13 cellular contexts compared by ENCODE assay signal in genomic region chr7:124072603-124073324, GRCh38. TPM values are rescaled to one million over a fixed set of nuclear protein-coding genes. Genes with fewer than 3 reads are reported as not detected.
DNase-seq lines count a peak whose midpoint lies in the region; ATAC-seq and TF ChIP-seq lines count a peak whose summit lies in the region.
"Had no signal": no experiment of that assay in that cellular context is flagged by ENCODE, and none has a peak within 500 bp of the region (broad histone marks: within the 10 kb centered on the region; RNA-seq: fewer than 3 reads in every experiment).

No MANE protein-coding gene starts in this region.

- H3K4me1 ChIP-seq in OCI-LY3 (ENCODE audit: low read length) (no peaks in the 10 kb centered on the region), colonic mucosa (no peaks in the 10 kb centered on the region)

- TF ChIP-seq CTCF in OCI-LY3 (IDR thresholded peaks at IDR 0.05; ENCODE audit: low read depth, low read length) = no peak
- TF ChIP-seq CTCF in colonic mucosa (IDR thresholded peaks at IDR 0.05) = no peak

- no peak overlapping the region for H3K27ac ChIP-seq in OCI-LY3 (ENCODE audit: low read length)
- H3K27ac ChIP-seq in colonic mucosa = no peak overlapping the region
- H3K27ac ChIP-seq: skin epidermis had no signal

- H3K79me2 ChIP-seq in OCI-LY3 (ENCODE audit: low read length) = no peaks in the 10 kb centered on the region

- ATAC-seq in GM18909 (IDR thresholded peaks at IDR 0.05; ENCODE audit: poor library complexity, unreplicated experiment) = peak; percentile 18

- H3K27me3 ChIP-seq in OCI-LY3 (ENCODE audit: low read depth, low read length) (no peaks in the 10 kb centered on the region), colonic mucosa (no peaks in the 10 kb centered on the region)

- 0 out of 2 replicates have a peak overlapping the region, but pooled peaks have one; percentile 28 for H2AFZ ChIP-seq in OCI-LY3 (ENCODE audit: low read depth, low read length)

- H3K36me3 ChIP-seq in OCI-LY3 (replicated peaks; ENCODE audit: low read depth, low read length) (no peaks in the 10 kb centered on the region), colonic mucosa (no peaks in the 10 kb centered on the region)

- POLR2A ChIA-PET in HEK293T (lab: Yijun Ruan, JAX) = no interaction called here

- DNase-seq in dedifferentiated amniotic fluid mesenchymal stem cell (ENCODE audit: extremely low spot score) (peak; percentile 75), renal cortical epithelial cell (ENCODE audit: low read depth) (peak; percentile 54), HEK293T (ENCODE audit: extremely low spot score) (no peak), colonic mucosa (no peak), HuH-7 (ENCODE audit: low spot score) (no peak)
- no peak for DNase-seq in activated CD4-positive, alpha-beta T cell treated with anti-CD3 and anti-CD28 coated beads for 48 hours
- DNase-seq: caudate nucleus, head of caudate nucleus, NCI-H1436 treated with DMSO at 0.1 percent for 48 hours had no signal

- intact Hi-C loops in colonic mucosa (cut with DNase I) = no loop called here

- H3K4me2 ChIP-seq in OCI-LY3 (ENCODE audit: low read length) = no peak overlapping the region

- H3K9ac ChIP-seq in OCI-LY3 (ENCODE audit: low read length) (no peak overlapping the region), colonic mucosa (ENCODE audit: low read depth in 2 of 2, low read length in 2 of 2) (no peak overlapping the region)

- H4K20me1 ChIP-seq in OCI-LY3 (ENCODE audit: insufficient read depth, low read length) = no peaks in the 10 kb centered on the region

- H3K9me3 ChIP-seq in OCI-LY3 (ENCODE audit: insufficient read depth, low read length) (no peaks in the 10 kb centered on the region), colonic mucosa (no peaks in the 10 kb centered on the region)

- H3K4me3 ChIP-seq in OCI-LY3 (ENCODE audit: low read length) = no peak overlapping the region
- no peak overlapping the region for H3K4me3 ChIP-seq in colonic mucosa
- H3K4me3 ChIP-seq: skin epidermis had no signal

- CTCF ChIA-PET in HEK293T (lab: Yijun Ruan, JAX) = no interaction called here

TF ChIP-seq in HEK293T, 16 proteins besides CTCF, POLR2A, EP300 and RAD21:
- TF ChIP-seq NFRKB (IDR thresholded peaks at IDR 0.05) = no peak
- no peak for TF ChIP-seq FOXK2 (IDR thresholded peaks at IDR 0.05)

RNA-seq across cellular contexts. Expression of gene TMEM229A, which starts 39.9 kb away (rescaled TPM):
- total RNA-seq in renal cortical epithelial cell (not detected in 2 replicates), colonic mucosa (not detected)
- total RNA-seq: mononuclear cell had no signal

Comparison
In these comparisons a context has a peak if more than half of its experiments do, and no peak if none do; other contexts are left out.
1. DNase-seq: peak in dedifferentiated amniotic fluid mesenchymal stem cell (single experiment) and renal cortical epithelial cell (single experiment); none in HEK293T (single experiment), colonic mucosa (single experiment), HuH-7 (single experiment) and activated CD4-positive, alpha-beta T cell treated with anti-CD3 and anti-CD28 coated beads for 48 hours (single experiment).